Comparison of ENCODE assay signal across 1 cellular context in the genomic region with DNA sequence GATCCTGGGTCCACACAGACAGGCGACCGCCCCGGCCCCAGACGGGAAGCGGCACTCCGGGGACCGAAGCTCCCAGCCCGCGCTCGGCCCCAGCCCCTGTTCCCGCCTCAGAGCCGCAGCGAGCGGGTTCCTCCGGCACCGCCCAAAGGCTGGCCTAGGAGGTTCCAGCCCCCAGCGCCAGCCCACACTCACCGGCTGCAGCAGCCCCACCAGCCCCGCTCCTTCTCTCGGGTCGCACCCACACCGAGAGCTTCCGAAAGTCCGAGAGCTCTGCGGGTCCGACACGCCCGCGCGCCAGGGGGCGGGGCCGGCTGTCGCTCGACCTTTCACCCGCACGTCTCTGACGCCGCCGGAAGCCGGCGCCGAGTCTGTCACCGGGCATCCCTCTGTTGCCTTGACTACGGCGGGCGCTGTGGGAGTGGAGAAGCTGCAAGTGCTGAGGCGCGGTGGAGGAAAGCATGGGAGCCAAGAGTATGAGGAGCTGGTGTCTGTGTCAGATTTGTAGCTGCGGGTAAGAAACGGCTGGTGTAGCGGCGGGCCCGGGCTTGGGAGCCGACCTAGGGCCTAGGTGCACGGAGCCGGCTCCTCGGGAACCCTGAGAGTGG.
TF ChIP-seq lines count a peak whose summit lies in the region.

Gene EFL1 (minus strand): TSS at position 313 of the 605 bp plus-strand sequence. CDS start 956 bp downstream, outside the sequence.
Gene SAXO2 (plus strand): TSS at position 397 of the 605 bp plus-strand sequence. CDS start 62 bp downstream, at position 459.

TF ChIP-seq in H1, 55 proteins besides CTCF, POLR2A, EP300 and RAD21 (continued from another document):
- TF ChIP-seq TAF7 (optimal IDR thresholded peaks at IDR 0.05; ENCODE audit: borderline replicate concordance, low read depth, low read length) (no peak), GTF2F1 (IDR thresholded peaks at IDR 0.05; ENCODE audit: borderline replicate concordance, low read depth, low read length) (no peak), RNF2 (IDR thresholded peaks at IDR 0.05; ENCODE audit: borderline replicate concordance, low read depth, low read length, missing control alignments, poor library complexity, severe bottlenecking) (no peak)
